In genomic region chr12:922297-922696, GRCh38 we compare ENCODE assay signal across 22 cellular contexts. TPM values are rescaled to one million over a fixed set of nuclear protein-coding genes. Genes with fewer than 3 reads are reported as not detected.
DNase-seq lines count a peak whose midpoint lies in the region; ATAC-seq lines count a peak whose summit lies in the region.
"Had no signal": no experiment of that assay in that cellular context is flagged by ENCODE, and none has a peak within 500 bp of the region (broad histone marks: within the 10 kb centered on the region; RNA-seq: fewer than 3 reads in every experiment).

No MANE protein-coding gene starts in this region.

- H3K4me3 Mint-ChIP-seq in activated naive CD8-positive, alpha-beta T cell treated with anti-CD3 and anti-CD28 coated beads, Interleukin-2, amount 10 ng/mL, durations not matched to agents 7 days and 5 days, result no peak overlapping the region
- no peak overlapping the region for H3K4me3 Mint-ChIP-seq in activated naive CD8-positive, alpha-beta T cell treated with anti-CD3 and anti-CD28 coated beads, Interleukin-2, amount 50 U/mL, for 24 hours
- no peak overlapping the region for H3K4me3 Mint-ChIP-seq in IgD-negative memory B cell
- no peak overlapping the region for H3K4me3 Mint-ChIP-seq in naive thymus-derived CD4-positive, alpha-beta T cell
- H3K4me3 Mint-ChIP-seq: CD14-positive monocyte had no signal

- H3K36me3 Mint-ChIP-seq in activated naive CD8-positive, alpha-beta T cell treated with anti-CD3 and anti-CD28 coated beads, Interleukin-2, amount 10 ng/mL, durations not matched to agents 7 days and 5 days, result peaks cover 21% of the 10 kb centered on the region
- peaks cover 35% of the 10 kb centered on the region for H3K36me3 Mint-ChIP-seq in activated naive CD8-positive, alpha-beta T cell treated with anti-CD3 and anti-CD28 coated beads, Interleukin-2, amount 50 U/mL, for 24 hours (ENCODE audit: low read depth)
- peaks cover 11% of the 10 kb centered on the region for H3K36me3 Mint-ChIP-seq in IgD-negative memory B cell
- peaks cover 18 to 48% (median 31%) of the 10 kb centered on the region in 5 donors for H3K36me3 Mint-ChIP-seq in naive thymus-derived CD4-positive, alpha-beta T cell

- no peak overlapping the region for H3K27ac ChIP-seq in naive thymus-derived CD4-positive, alpha-beta T cell (ENCODE audit: low read depth, low read length)
- H3K27ac ChIP-seq: A549, GM23248 had no signal

- CTCF ChIA-PET in naive thymus-derived CD4-positive, alpha-beta T cell (lab: Charles Lee), result interaction anchor here (0.6 kb wide), 1 partner anchor 108 kb away, joined by 3 read pairs; no protein-coding TSS in a partner anchor

- H3K9me3 ChIP-seq in naive thymus-derived CD4-positive, alpha-beta T cell (ENCODE audit: control insufficient read depth in 2 of 3, low read length in 3 of 3), result no peaks in the 10 kb centered on the region
- H3K9me3 ChIP-seq: A549, BE2C had no signal

- intact Hi-C loops in naive thymus-derived CD4-positive, alpha-beta T cell (cut with micrococcal nuclease), result no loop called here

- no peak overlapping the region for H3K4me3 ChIP-seq in naive thymus-derived CD4-positive, alpha-beta T cell (ENCODE audit: low read length)
- H3K4me3 ChIP-seq: A549, GM23248 had no signal

- no peaks in the 10 kb centered on the region for H3K9me3 Mint-ChIP-seq in activated naive CD8-positive, alpha-beta T cell treated with anti-CD3 and anti-CD28 coated beads, Interleukin-2, amount 10 ng/mL, durations not matched to agents 7 days and 5 days
- H3K9me3 Mint-ChIP-seq in activated naive CD8-positive, alpha-beta T cell treated with anti-CD3 and anti-CD28 coated beads, Interleukin-2, amount 50 U/mL, for 24 hours, result no peaks in the 10 kb centered on the region
- no peaks in the 10 kb centered on the region for H3K9me3 Mint-ChIP-seq in IgD-negative memory B cell
- H3K9me3 Mint-ChIP-seq in naive thymus-derived CD4-positive, alpha-beta T cell, result no peaks in the 10 kb centered on the region

- ATAC-seq in activated naive CD8-positive, alpha-beta T cell treated with anti-CD3 and anti-CD28 coated beads, Interleukin-2, amount 10 ng/mL, durations not matched to agents 7 days and 5 days (ENCODE audit: low read depth), result no peak
- ATAC-seq in activated naive CD8-positive, alpha-beta T cell treated with anti-CD3 and anti-CD28 coated beads, Interleukin-2, amount 50 U/mL, for 24 hours, result no peak
- ATAC-seq in naive thymus-derived CD4-positive, alpha-beta T cell, result no peak
- no peak for ATAC-seq in stimulated activated naive CD8-positive, alpha-beta T cell treated with anti-CD3 and anti-CD28 coated beads, Interleukin-15, Interleukin-2, amounts not matched to agents 100 U/mL and 50 U/mL, for 24 hours
- ATAC-seq: A549 had no signal

- no peaks in the 10 kb centered on the region for H3K27me3 Mint-ChIP-seq in activated naive CD8-positive, alpha-beta T cell treated with anti-CD3 and anti-CD28 coated beads, Interleukin-2, amount 10 ng/mL, durations not matched to agents 7 days and 5 days
- no peaks in the 10 kb centered on the region for H3K27me3 Mint-ChIP-seq in activated naive CD8-positive, alpha-beta T cell treated with anti-CD3 and anti-CD28 coated beads, Interleukin-2, amount 50 U/mL, for 24 hours
- H3K27me3 Mint-ChIP-seq in IgD-negative memory B cell, result no peaks in the 10 kb centered on the region
- no peaks in the 10 kb centered on the region for H3K27me3 Mint-ChIP-seq in naive thymus-derived CD4-positive, alpha-beta T cell

- DNase-seq in activated naive CD8-positive, alpha-beta T cell treated with anti-CD3 and anti-CD28 coated beads, Interleukin-2, amount 10 ng/mL, durations not matched to agents 7 days and 5 days, result no peak
- DNase-seq in activated naive CD8-positive, alpha-beta T cell treated with anti-CD3 and anti-CD28 coated beads, Interleukin-2, amount 50 U/mL, for 24 hours, result no peak
- no peak for DNase-seq in naive thymus-derived CD4-positive, alpha-beta T cell
- DNase-seq in HuH-7.5 (ENCODE audit: low spot score) (no peak), amniotic stem cell (lab: John Stamatoyannopoulos, UW) (no peak)
- no peak for DNase-seq in stimulated activated naive CD8-positive, alpha-beta T cell treated with anti-CD3 and anti-CD28 coated beads, Interleukin-15, Interleukin-2, amounts not matched to agents 100 U/mL and 50 U/mL, for 24 hours
- DNase-seq: BE2C, DMS53, GM23248, H7, KBM-7, NCI-H1048, NCI-H1417, NCI-H1694, NCI-H2029 treated with DMSO at 0.1 percent for 48 hours, NCI-H446 treated with DMSO at 0.1 percent for 48 hours, NCI-H526 treated with DMSO at 0.1 percent for 48 hours, Right ventricle myocardium superior, RPMI8226 had no signal

- H3K4me1 Mint-ChIP-seq in activated naive CD8-positive, alpha-beta T cell treated with anti-CD3 and anti-CD28 coated beads, Interleukin-2, amount 10 ng/mL, durations not matched to agents 7 days and 5 days, result no peaks in the 10 kb centered on the region
- H3K4me1 Mint-ChIP-seq in activated naive CD8-positive, alpha-beta T cell treated with anti-CD3 and anti-CD28 coated beads, Interleukin-2, amount 50 U/mL, for 24 hours, result no peaks in the 10 kb centered on the region
- peaks cover 0 to 2% (median 0%) of the 10 kb centered on the region in 3 donors for H3K4me1 Mint-ChIP-seq in IgD-negative memory B cell
- H3K4me1 Mint-ChIP-seq in naive thymus-derived CD4-positive, alpha-beta T cell, result peaks cover 6 to 20% (median 9%) of the 10 kb centered on the region in 7 donors

- peak overlapping the region; percentile 43 for H3K27ac Mint-ChIP-seq in activated naive CD8-positive, alpha-beta T cell treated with anti-CD3 and anti-CD28 coated beads, Interleukin-2, amount 10 ng/mL, durations not matched to agents 7 days and 5 days
- H3K27ac Mint-ChIP-seq in activated naive CD8-positive, alpha-beta T cell treated with anti-CD3 and anti-CD28 coated beads, Interleukin-2, amount 50 U/mL, for 24 hours, result no peak overlapping the region
- peak overlapping the region in 2 of 3 donors; percentile 16 to 34 for H3K27ac Mint-ChIP-seq in IgD-negative memory B cell
- H3K27ac Mint-ChIP-seq in naive thymus-derived CD4-positive, alpha-beta T cell, result peak overlapping the region in 7 of 9 donors; percentile 14 to 78 (median 56)

- H3K36me3 ChIP-seq in naive thymus-derived CD4-positive, alpha-beta T cell (ENCODE audit: control insufficient read depth in 2 of 3, insufficient read depth in 3 of 3, low read length in 3 of 3), result peaks cover 7 to 39% (median 10%) of the 10 kb centered on the region in 3 experiments

- no peaks in the 10 kb centered on the region for H3K27me3 ChIP-seq in naive thymus-derived CD4-positive, alpha-beta T cell (ENCODE audit: control insufficient read depth in 2 of 2, insufficient read depth in 2 of 2, low read length in 2 of 2)
- H3K27me3 ChIP-seq: BE2C had no signal

- no peaks in the 10 kb centered on the region for H3K4me1 ChIP-seq in naive thymus-derived CD4-positive, alpha-beta T cell (ENCODE audit: control insufficient read depth in 2 of 2, insufficient read depth in 2 of 2, low read length in 2 of 2)
- H3K4me1 ChIP-seq: A549, BE2C had no signal

- POLR2A ChIA-PET in activated naive CD8-positive, alpha-beta T cell treated with anti-CD3 and anti-CD28 coated beads, Interleukin-2, amount 10 ng/mL, durations not matched to agents 7 days and 5 days (lab: Charles Lee), result no interaction called here
- POLR2A ChIA-PET in naive thymus-derived CD4-positive, alpha-beta T cell (lab: Charles Lee), result no interaction called here

RNA-seq across cellular contexts. Expression of gene RAD52, which starts 27.2 kb away (rescaled TPM):
- 10 to 100 TPM; 15.9 to 17.9 TPM for total RNA-seq in activated naive CD8-positive, alpha-beta T cell treated with anti-CD3 and anti-CD28 coated beads, Interleukin-2, amount 10 ng/mL, durations not matched to agents 7 days and 5 days
- 8.8 TPM for polyA plus RNA-seq in IgD-negative memory B cell
- total RNA-seq in naive thymus-derived CD4-positive, alpha-beta T cell, result 10 to 100 TPM; 11.0 to 34.9 (median 18.3) TPM
- 1 to 10 TPM; 2.8 to 4.7 TPM for polyA plus RNA-seq in naive thymus-derived CD4-positive, alpha-beta T cell
